Comparison of ENCODE assay signal across 9 cellular contexts in the genomic region with DNA sequence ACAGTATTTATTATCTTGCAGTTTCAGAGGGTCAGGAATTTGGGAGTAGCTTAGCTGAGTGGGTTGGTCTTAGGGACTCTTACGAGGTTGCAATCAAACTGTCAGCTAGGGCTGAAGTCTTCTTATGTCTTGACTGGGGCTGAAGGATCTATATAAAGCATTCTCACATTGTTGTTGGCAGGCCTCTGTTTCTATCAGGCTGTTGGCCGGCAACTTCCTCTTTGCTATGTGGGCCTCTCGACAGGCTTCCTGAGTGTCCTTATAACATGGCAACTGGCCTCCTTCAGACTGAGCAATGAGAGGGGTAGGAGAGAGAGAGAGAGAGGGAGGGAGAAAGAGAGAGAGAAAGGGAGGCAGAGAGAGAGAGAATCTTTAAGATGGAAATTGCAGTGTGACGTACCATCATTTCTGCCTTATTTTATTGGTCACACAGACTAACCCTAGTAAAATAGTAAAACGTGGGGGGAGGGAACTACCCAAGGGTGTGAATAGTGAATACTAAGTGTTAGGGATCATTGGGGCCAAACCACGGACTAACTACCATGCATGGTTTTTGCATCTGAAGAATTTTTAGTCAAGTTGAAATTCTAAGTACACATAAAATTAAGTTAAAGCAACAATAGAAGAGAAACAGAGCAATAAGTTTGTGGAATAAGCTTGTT. TPM values are rescaled to one million over a fixed set of nuclear protein-coding genes. Genes with fewer than 3 reads are reported as not detected.
A peak's percentile ranks its signal among the peaks of the same experiment; 100 is the strongest.
DNase-seq lines count a peak whose midpoint lies in the region; ATAC-seq and TF ChIP-seq lines count a peak whose summit lies in the region.
"Had no signal": no experiment of that assay in that cellular context is flagged by ENCODE, and none has a peak within 500 bp of the region (broad histone marks: within the 10 kb centered on the region; RNA-seq: fewer than 3 reads in every experiment).

No MANE protein-coding gene starts in this region.

- no peak overlapping the region for H3K9ac ChIP-seq in skeletal muscle tissue (ENCODE audit: low read depth in 1 of 3, low read length in 3 of 3)

- peak; percentile 82 for ATAC-seq in GM19463 (IDR thresholded peaks at IDR 0.05; ENCODE audit: unreplicated experiment)
- peak; percentile 87 for ATAC-seq in HG03521 (IDR thresholded peaks at IDR 0.05; ENCODE audit: unreplicated experiment)

- H3K27ac ChIP-seq in skeletal muscle tissue (ENCODE audit: low read depth, low read length) (peak overlapping the region; percentile 10), prostate gland (peak overlapping the region in 1 of 2 donors; percentile 15)
- no peak overlapping the region for H3K27ac ChIP-seq in CD8-positive, alpha-beta memory T cell (ENCODE audit: low read depth, low read length)
- H3K27ac ChIP-seq: VCaP had no signal

- H3K36me3 Mint-ChIP-seq in CD8-positive, alpha-beta memory T cell, result no peaks in the 10 kb centered on the region

- 40% methylated on average over 6 of the region's 6 CpGs for WGBS in prostate gland

- H3K4me3 ChIP-seq in skeletal muscle tissue (ENCODE audit: low read length in 3 of 3) (no peak overlapping the region), prostate gland (no peak overlapping the region)
- H3K4me3 ChIP-seq in CD8-positive, alpha-beta memory T cell (ENCODE audit: low read length), result no peak overlapping the region

- H3K9me3 ChIP-seq in skeletal muscle tissue (ENCODE audit: control insufficient read depth in 3 of 3, low read length in 3 of 3) (no peaks in the 10 kb centered on the region), prostate gland (no peaks in the 10 kb centered on the region)
- no peaks in the 10 kb centered on the region for H3K9me3 ChIP-seq in CD8-positive, alpha-beta memory T cell (ENCODE audit: low read length)

- no peak for TF ChIP-seq POLR2A in prostate gland (IDR thresholded peaks at IDR 0.05)

- peaks cover 8 to 14% (median 13%) of the 10 kb centered on the region in 3 donors for H3K4me1 Mint-ChIP-seq in CD8-positive, alpha-beta memory T cell

- H3K4me1 ChIP-seq in skeletal muscle tissue (ENCODE audit: control insufficient read depth in 3 of 3, insufficient read depth in 3 of 3, low read length in 3 of 3) (no peaks in the 10 kb centered on the region), prostate gland (replicated peaks) (no peaks in the 10 kb centered on the region)
- H3K4me1 ChIP-seq in CD8-positive, alpha-beta memory T cell (ENCODE audit: insufficient read depth, low read length), result no peaks in the 10 kb centered on the region

- no peak for TF ChIP-seq CTCF in GM10248 (IDR thresholded peaks at IDR 0.05; ENCODE audit: control extremely low read depth, extremely low read depth, low read depth, missing control alignments)
- TF ChIP-seq CTCF in prostate gland (IDR thresholded peaks at IDR 0.05), result no peak

- H3K9me3 Mint-ChIP-seq in CD8-positive, alpha-beta memory T cell, result no peaks in the 10 kb centered on the region

- POLR2A ChIA-PET in GM10248 (lab: Yijun Ruan, JAX), result no interaction called here
- POLR2A ChIA-PET in CD8-positive, alpha-beta memory T cell (lab: Charles Lee), result no interaction called here

- H3K4me3 Mint-ChIP-seq in CD8-positive, alpha-beta memory T cell, result no peak overlapping the region

- H3K27ac Mint-ChIP-seq in CD8-positive, alpha-beta memory T cell, result peak overlapping the region in 1 of 8 donors; percentile 39

- H3K27me3 ChIP-seq in skeletal muscle tissue (ENCODE audit: control insufficient read depth in 3 of 3, insufficient read depth in 3 of 3, low read length in 3 of 3) (no peaks in the 10 kb centered on the region), prostate gland (replicated peaks; ENCODE audit: insufficient read depth) (no peaks in the 10 kb centered on the region)
- no peaks in the 10 kb centered on the region for H3K27me3 ChIP-seq in CD8-positive, alpha-beta memory T cell (ENCODE audit: insufficient read depth, low read length, poor library complexity, severe bottlenecking)

- H3K36me3 ChIP-seq in skeletal muscle tissue (ENCODE audit: control insufficient read depth in 3 of 3, insufficient read depth in 3 of 3, low read length in 3 of 3) (no peaks in the 10 kb centered on the region), prostate gland (no peaks in the 10 kb centered on the region)
- no peaks in the 10 kb centered on the region for H3K36me3 ChIP-seq in CD8-positive, alpha-beta memory T cell (ENCODE audit: insufficient read depth, low read length)

- intact Hi-C loops in prostate gland (cut with DNase I), result no loop called here

- CTCF ChIA-PET in GM10248 (lab: Yijun Ruan, JAX), result interaction anchor here (1.1 to 1.7 kb wide), 3 partner anchors 17 to 25 kb away, joined by 3 to 4 read pairs (median 4); no protein-coding TSS in a partner anchor
- CTCF ChIA-PET in CD8-positive, alpha-beta memory T cell (lab: Charles Lee), result no interaction called here

- DNase-seq in fibroblast of peridontal ligament (ENCODE audit: extremely low read depth) (peak; percentile 45), GM10248 (ENCODE audit: extremely low spot score) (no peak), prostate gland (ENCODE audit: low spot score) (no peak)
- no peak for DNase-seq in effector CD4-positive, alpha-beta T cell
- no peak for DNase-seq in CD8-positive, alpha-beta memory T cell

- H3K27me3 Mint-ChIP-seq in CD8-positive, alpha-beta memory T cell, result peaks cover 0 to 1% of the 10 kb centered on the region in 2 donors

RNA-seq across cellular contexts. Expression of gene FGF7, which starts 16.1 kb away (rescaled TPM):
- 7.3 TPM for total RNA-seq in skeletal muscle tissue
- not detected for total RNA-seq in CD8-positive, alpha-beta memory T cell
- not detected for polyA plus RNA-seq in CD8-positive, alpha-beta memory T cell
- total RNA-seq in prostate gland, result 10 to 100 TPM in 1 of 2 donors, 1 to 10 TPM in 1; 8.9 to 11.5 TPM
